ENCODE assay signal across 8 cellular contexts in the genomic region with DNA sequence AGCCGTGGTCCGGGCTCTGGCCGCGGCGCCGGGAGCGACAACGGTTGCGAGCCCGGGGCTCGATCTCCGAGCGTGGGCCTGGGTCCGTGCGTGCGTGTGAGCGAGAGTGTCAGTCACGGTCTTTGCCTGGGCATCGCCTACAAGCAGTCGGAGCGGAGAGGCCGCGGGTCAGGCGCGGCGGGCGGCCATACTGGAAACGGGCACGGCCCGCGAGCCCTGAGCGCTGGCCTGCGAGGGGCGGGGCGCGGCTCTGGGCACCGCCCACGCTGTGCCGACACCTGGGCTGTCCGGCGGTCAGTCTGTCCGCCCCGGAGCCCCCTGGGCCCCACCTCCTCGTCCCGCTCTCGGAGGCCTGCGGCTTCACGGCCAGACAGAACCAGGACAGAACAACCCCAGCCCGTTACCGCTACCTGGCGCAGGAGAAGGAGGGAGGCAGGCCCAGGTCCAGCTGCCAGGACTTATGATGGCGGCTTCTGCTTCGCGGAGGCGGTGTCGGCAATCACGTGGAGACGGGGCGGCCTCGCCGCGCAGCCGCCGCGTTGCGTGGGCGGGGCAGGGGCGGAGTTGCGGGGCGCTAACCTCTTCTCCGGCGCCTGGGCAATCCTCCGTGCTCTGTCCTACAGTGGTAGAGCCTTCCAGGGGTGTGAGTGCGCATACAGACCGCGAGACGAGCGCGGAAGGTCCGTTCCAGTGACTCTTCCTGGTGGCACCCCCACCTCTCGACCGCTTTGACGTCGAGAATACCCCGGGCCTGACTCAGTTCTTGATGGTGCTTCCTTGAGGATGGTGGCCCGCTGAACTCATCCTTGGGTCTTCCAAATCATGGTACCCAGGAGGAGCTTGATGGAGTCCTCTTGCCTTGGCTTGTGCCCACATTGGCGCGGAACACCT. TPM values are rescaled to one million over a fixed set of nuclear protein-coding genes. Genes with fewer than 3 reads are reported as not detected.
DNase-seq lines count a peak whose midpoint lies in the region; ATAC-seq and TF ChIP-seq lines count a peak whose summit lies in the region.

TSS of gene TMEM131 (minus strand) at position 215 of the 891 bp plus-strand sequence. CDS start 286 bp downstream, outside the sequence.

- H3K36me3 ChIP-seq in PC-3 (ENCODE audit: low read depth, low read length) (no peaks in the 10 kb centered on the region), mucosa of descending colon (ENCODE audit: low read depth) (no peaks in the 10 kb centered on the region)

- peak; percentile 95 for DNase-seq in DMS153 treated with DMSO at 0.1 percent for 48 hours (lab: John Stamatoyannopoulos, UW; ENCODE audit: unreplicated experiment)
- DNase-seq in Jurkat, Clone E6-1 (ENCODE audit: low read depth, low spot score), result peak; percentile 87
- DNase-seq in PC-3, result peak; percentile 91
- DNase-seq in activated T-cell treated with anti-CD3 and anti-CD28 coated beads for 48 hours (ENCODE audit: low read depth), result peak; percentile 97
- peak; percentile 75 for DNase-seq in epithelial cell of prostate (ENCODE audit: low read depth, low spot score)
- peak; percentile 94 to 98 (median 97) for DNase-seq in mucosa of descending colon
- peak; percentile 88 to 93 for DNase-seq in stimulated activated CD8-positive, alpha-beta memory T cell treated with anti-CD3 and anti-CD28 coated beads, Interleukin-4, amount 100 ng/mL, for 1 hour (ENCODE audit: low read depth in 2 of 2, low spot score in 1 of 2)

- H3K4me3 ChIP-seq in Jurkat, Clone E6-1 (ENCODE audit: low read length), result peak within 1 kb of the TSS; percentile 82
- H3K4me3 ChIP-seq in PC-3 (ENCODE audit: low read length) (peak within 1 kb of the TSS; percentile 98), mucosa of descending colon (peak within 1 kb of the TSS; percentile 94)

- H3K27ac ChIP-seq in PC-3 (ENCODE audit: low read length), result peak within 1 kb of the TSS; percentile 75
- H3K27ac ChIP-seq in epithelial cell of prostate, result peak within 1 kb of the TSS; percentile 97

- BruUV-seq in PC-3 (replicated peaks; lab: Mats Ljungman, UMichigan), result no TSS peak

- no peaks in the 10 kb centered on the region for H3K27me3 ChIP-seq in PC-3 (ENCODE audit: low read length)

- H3K9me3 ChIP-seq in PC-3 (ENCODE audit: low read length) (no peaks in the 10 kb centered on the region), mucosa of descending colon (no peaks in the 10 kb centered on the region)

- POLR2A ChIA-PET in PC-3 (lab: Charles Lee; ENCODE audit: unreplicated experiment), result no interaction called here

- ATAC-seq in GM21619 (IDR thresholded peaks at IDR 0.05; ENCODE audit: unreplicated experiment) (peak; percentile 68), PC-3 (peak; percentile 85), mucosa of descending colon (peak; percentile 95)

- intact Hi-C loops in PC-3 (cut with micrococcal nuclease) (loop anchor here (10.0 kb wide), 1 partner anchor 89 kb away; the partner anchor contains the start of gene VWA3B), mucosa of descending colon (cut with DNase I, micrococcal nuclease) (no loop called here)

- peaks cover 43% of the 10 kb centered on the region for H3K4me1 ChIP-seq in PC-3 (ENCODE audit: insufficient read depth, low read length)
- H3K4me1 ChIP-seq in mucosa of descending colon (ENCODE audit: low read depth), result peaks cover 26% of the 10 kb centered on the region

- CTCF ChIA-PET in PC-3 (lab: Charles Lee), result no interaction called here

- H3K9me2 ChIP-seq in PC-3 (replicated peaks; ENCODE audit: low read length), result no peaks in the 10 kb centered on the region

- H3F3A ChIP-seq in PC-3 (ENCODE audit: low read length, unreplicated experiment), result no peaks in the 10 kb centered on the region

- TF ChIP-seq CTCF in PC-3 (conservative IDR thresholded peaks at IDR 0.05; ENCODE audit: low read depth, low read length) (no peak), mucosa of descending colon (IDR thresholded peaks at IDR 0.05) (no peak)

- peaks cover 39% of the 10 kb centered on the region for H4K20me1 ChIP-seq in PC-3 (ENCODE audit: low read length)

- H3K9ac ChIP-seq in PC-3 (ENCODE audit: low read length), result peak within 1 kb of the TSS; percentile 88

- H3K79me2 ChIP-seq in PC-3 (ENCODE audit: low read length), result peaks cover 45% of the 10 kb centered on the region

- peak within 1 kb of the TSS; percentile 97 for H2AFZ ChIP-seq in PC-3 (ENCODE audit: low read length)

- H3K4me2 ChIP-seq in PC-3 (ENCODE audit: low read length), result peak within 1 kb of the TSS; percentile 87

RNA-seq across cellular contexts. Expression of gene TMEM131, which starts in this region (rescaled TPM):
- polyA plus RNA-seq in Jurkat, Clone E6-1 (2012; ENCODE audit: insufficient read depth, insufficient read length), result 22.6 TPM
- total RNA-seq in PC-3 (2014; rRNA removed) (21.1 and 27.2 TPM in 2 replicates), mucosa of descending colon (100 to 1,000 TPM in 1 of 3 donors, 10 to 100 TPM in 2; 58.3 to 110 (median 67.7) TPM)

Comparison
In these comparisons a context has a peak if more than half of its experiments do, and no peak if none do; other contexts are left out.
1. Peak in every context shown above with its lines: DNase-seq, ATAC-seq, H3K4me3 ChIP-seq and H3K27ac ChIP-seq.